In the genomic region with DNA sequence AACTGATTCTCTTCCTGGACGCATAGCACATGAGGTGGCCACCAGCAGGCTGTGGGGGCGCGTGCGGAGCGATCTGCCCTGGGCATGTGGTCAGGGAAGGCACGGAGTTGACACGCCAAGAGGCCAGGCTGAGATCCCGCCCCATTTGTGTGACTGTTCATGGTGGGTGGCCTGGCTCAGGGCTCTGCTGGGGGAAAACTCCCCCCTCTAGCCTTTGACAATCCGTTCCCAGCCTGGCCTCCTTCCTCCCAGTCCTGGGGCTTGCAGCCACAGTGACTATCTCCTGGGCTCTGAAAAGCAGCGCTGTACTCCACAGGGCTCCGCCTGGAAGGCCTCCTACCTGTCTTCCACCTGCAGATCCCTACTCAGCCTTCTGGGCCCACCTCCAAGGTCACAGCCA, we compare ENCODE assay signal across 26 cellular contexts.
DNase-seq lines count a peak whose midpoint lies in the region; ATAC-seq and TF ChIP-seq lines count a peak whose summit lies in the region.
"Had no signal": no experiment of that assay in that cellular context is flagged by ENCODE, and none has a peak within 500 bp of the region (broad histone marks: within the 10 kb centered on the region; RNA-seq: fewer than 3 reads in every experiment).

No MANE protein-coding gene starts in this region.

- intact Hi-C loops in esophagus muscularis mucosa (cut with DNase I) = no loop called here
- intact Hi-C loops in activated T-helper 2 cell treated with anti-CD3 and anti-CD28 coated beads, Interferon-gamma antibody, Interleukin-2, Interleukin-4, amounts not matched to agents 10 μg/mL and 5 μg/mL and 100 μg/mL, durations not matched to agents 14 hours and 24 hours and 36 hours (cut with micrococcal nuclease) = no loop called here

- TF ChIP-seq EP300 in esophagus muscularis mucosa (IDR thresholded peaks at IDR 0.05) = no peak

- no peak for ATAC-seq in HG03039 (IDR thresholded peaks at IDR 0.05; ENCODE audit: unreplicated experiment)
- ATAC-seq: activated T-helper 17 cell treated with anti-CD3 and anti-CD28 coated beads, Interleukin-2, amount 50 U/mL, for 72 hours; Right ventricle myocardium inferior; stimulated activated naive B cell treated with anti-CD40 and anti-IgM and Interleukin-4, amounts not matched to agents 10 μg/mL and 1 μg/mL and 100 μg/mL, for 72 hours had no signal

- H3K4me1 ChIP-seq in esophagus muscularis mucosa = no peaks in the 10 kb centered on the region
- H3K4me1 ChIP-seq: colonic mucosa had no signal

- no peaks in the 10 kb centered on the region for H3K27me3 Mint-ChIP-seq in activated T-helper 2 cell treated with anti-CD3 and anti-CD28 coated beads, Interferon-gamma antibody, Interleukin-2, Interleukin-4, amounts not matched to agents 10 μg/mL and 5 μg/mL and 100 μg/mL, durations not matched to agents 14 hours and 24 hours and 36 hours (ENCODE audit: low read depth)

- H3K4me3 Mint-ChIP-seq in activated T-helper 2 cell treated with anti-CD3 and anti-CD28 coated beads, Interferon-gamma antibody, Interleukin-2, Interleukin-4, amounts not matched to agents 10 μg/mL and 5 μg/mL and 100 μg/mL, durations not matched to agents 14 hours and 24 hours and 36 hours (ENCODE audit: low read depth) = no peak overlapping the region
- H3K4me3 Mint-ChIP-seq: activated T-helper 17 cell treated with anti-CD3 and anti-CD28 coated beads, Interleukin-2, amount 50 U/mL, for 72 hours; naive B cell; stimulated activated naive B cell treated with anti-CD40 and anti-IgM and Interleukin-4, amounts not matched to agents 10 μg/mL and 1 μg/mL and 100 μg/mL, for 72 hours had no signal

- no peaks in the 10 kb centered on the region for H3K4me1 Mint-ChIP-seq in activated T-helper 2 cell treated with anti-CD3 and anti-CD28 coated beads, Interferon-gamma antibody, Interleukin-2, Interleukin-4, amounts not matched to agents 10 μg/mL and 5 μg/mL and 100 μg/mL, durations not matched to agents 14 hours and 24 hours and 36 hours (ENCODE audit: low read depth)
- H3K4me1 Mint-ChIP-seq: activated T-helper 17 cell treated with anti-CD3 and anti-CD28 coated beads, Interleukin-2, amount 50 U/mL, for 72 hours; naive B cell; stimulated activated naive B cell treated with anti-CD40 and anti-IgM and Interleukin-4, amounts not matched to agents 10 μg/mL and 1 μg/mL and 100 μg/mL, for 72 hours had no signal

- no peak for TF ChIP-seq CTCF in esophagus muscularis mucosa (IDR thresholded peaks at IDR 0.05)

- H3K27ac ChIP-seq in esophagus muscularis mucosa (replicated peaks in 1 of 4) = no peak overlapping the region
- H3K27ac ChIP-seq: colonic mucosa, GM23248, ovary, thoracic aorta had no signal

- no peak overlapping the region for H3K4me3 ChIP-seq in esophagus muscularis mucosa
- H3K4me3 ChIP-seq: colonic mucosa, GM23248, ovary, thoracic aorta had no signal

- no peaks in the 10 kb centered on the region for H3K36me3 Mint-ChIP-seq in activated T-helper 2 cell treated with anti-CD3 and anti-CD28 coated beads, Interferon-gamma antibody, Interleukin-2, Interleukin-4, amounts not matched to agents 10 μg/mL and 5 μg/mL and 100 μg/mL, durations not matched to agents 14 hours and 24 hours and 36 hours (ENCODE audit: low read depth)
- H3K36me3 Mint-ChIP-seq: stimulated activated naive B cell treated with anti-CD40 and anti-IgM and Interleukin-4, amounts not matched to agents 10 μg/mL and 1 μg/mL and 100 μg/mL, for 72 hours had no signal

- no peak for TF ChIP-seq POLR2A in esophagus muscularis mucosa (IDR thresholded peaks at IDR 0.05; ENCODE audit: low read depth)

- no peaks in the 10 kb centered on the region for H3K36me3 ChIP-seq in esophagus muscularis mucosa
- H3K36me3 ChIP-seq: colonic mucosa, ovary, thoracic aorta had no signal

- DNase-seq in COR-L47 (lab: John Stamatoyannopoulos, UW) (peak; percentile 22), NCI-H69 (lab: John Stamatoyannopoulos, UW) (peak; percentile 34), esophagus muscularis mucosa (ENCODE audit: extremely low spot score) (peak; percentile 90), mucosa of gallbladder (ENCODE audit: low spot score) (peak; percentile 4), glomerular visceral epithelial cell (ENCODE audit: extremely low spot score) (no peak), NCI-H2029 treated with DMSO at 0.1 percent for 48 hours (lab: John Stamatoyannopoulos, UW) (no peak)
- no peak for DNase-seq in activated T-helper 2 cell treated with anti-CD3 and anti-CD28 coated beads, Interferon-gamma antibody, Interleukin-2, Interleukin-4, amounts not matched to agents 10 μg/mL and 5 μg/mL and 100 μg/mL, durations not matched to agents 14 hours and 24 hours and 36 hours (ENCODE audit: low spot score)
- DNase-seq: activated CD4-positive, alpha-beta T cell treated with anti-CD3 and anti-CD28 coated beads for 48 hours; colonic mucosa; GF-D8; GM23248; hypothalamus; Karpas-422; kidney; mammary epithelial cell; naive B cell; NCI-H1048; NCI-H2081 treated with DMSO at 0.1 percent for 48 hours; NCI-H510A; ovary; stimulated activated naive B cell treated with anti-CD40 and anti-IgM and Interleukin-4, amounts not matched to agents 10 μg/mL and 1 μg/mL and 100 μg/mL, for 72 hours; T-helper 1 cell had no signal

- H3K9me3 Mint-ChIP-seq in activated T-helper 2 cell treated with anti-CD3 and anti-CD28 coated beads, Interferon-gamma antibody, Interleukin-2, Interleukin-4, amounts not matched to agents 10 μg/mL and 5 μg/mL and 100 μg/mL, durations not matched to agents 14 hours and 24 hours and 36 hours = no peaks in the 10 kb centered on the region

- H3K9me3 ChIP-seq in esophagus muscularis mucosa = no peaks in the 10 kb centered on the region
- H3K9me3 ChIP-seq: colonic mucosa, ovary, thoracic aorta had no signal

- H3K27me3 ChIP-seq in esophagus muscularis mucosa = peaks cover 0 to 18% (median 0%) of the 10 kb centered on the region in 4 donors
- H3K27me3 ChIP-seq: colonic mucosa, ovary had no signal

- H3K27ac Mint-ChIP-seq in activated T-helper 2 cell treated with anti-CD3 and anti-CD28 coated beads, Interferon-gamma antibody, Interleukin-2, Interleukin-4, amounts not matched to agents 10 μg/mL and 5 μg/mL and 100 μg/mL, durations not matched to agents 14 hours and 24 hours and 36 hours = no peak overlapping the region
- H3K27ac Mint-ChIP-seq: activated T-helper 17 cell treated with anti-CD3 and anti-CD28 coated beads, Interleukin-2, amount 50 U/mL, for 72 hours; naive B cell; stimulated activated naive B cell treated with anti-CD40 and anti-IgM and Interleukin-4, amounts not matched to agents 10 μg/mL and 1 μg/mL and 100 μg/mL, for 72 hours had no signal

- WGBS in esophagus muscularis mucosa = 63% methylated on average over 10 of the region's 11 CpGs

Comparison
In these comparisons a context has a peak if more than half of its experiments do, and no peak if none do; other contexts are left out.
1. DNase-seq: peak in COR-L47 (single experiment), NCI-H69 (single experiment), esophagus muscularis mucosa (single experiment) and mucosa of gallbladder (single experiment); none in glomerular visceral epithelial cell (single experiment), NCI-H2029 treated with DMSO at 0.1 percent for 48 hours (single experiment) and activated T-helper 2 cell treated with anti-CD3 and anti-CD28 coated beads, Interferon-gamma antibody, Interleukin-2, Interleukin-4, amounts not matched to agents 10 μg/mL and 5 μg/mL and 100 μg/mL, durations not matched to agents 14 hours and 24 hours and 36 hours (single experiment).